13 cellular contexts compared by ENCODE assay signal in the genomic region with DNA sequence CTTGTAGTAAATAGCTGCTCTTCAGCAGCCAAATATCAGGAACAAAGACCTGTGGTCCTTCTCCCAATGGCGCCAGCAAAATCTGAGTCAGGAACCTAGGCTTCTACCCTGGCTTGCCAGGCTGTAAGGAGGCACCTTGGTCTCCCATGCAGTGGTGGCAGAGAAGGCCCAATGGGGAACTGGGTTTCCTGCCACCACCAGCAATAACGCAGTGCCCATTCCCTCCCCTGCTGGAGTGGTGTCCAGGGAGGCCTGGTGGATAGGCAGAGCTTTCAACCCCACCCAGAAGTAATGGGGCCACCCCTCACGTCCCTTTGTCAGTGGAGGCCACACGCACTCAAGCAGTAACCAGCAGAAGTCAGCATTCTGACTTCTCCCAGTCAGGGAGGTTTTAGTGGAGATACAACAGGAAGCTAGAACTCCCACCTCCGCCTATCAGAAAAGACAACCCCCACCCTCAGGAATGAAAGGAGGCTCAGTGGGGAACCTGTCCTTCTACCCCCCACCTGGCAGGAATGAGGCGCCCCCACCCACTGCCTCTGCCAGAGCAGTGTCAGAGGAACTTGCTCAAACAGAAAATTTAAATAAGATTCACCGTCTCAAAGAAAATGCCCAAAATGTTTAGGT.
A peak's percentile ranks its signal among the peaks of the same experiment; 100 is the strongest.
DNase-seq lines count a peak whose midpoint lies in the region; ATAC-seq and TF ChIP-seq lines count a peak whose summit lies in the region.
"Had no signal": no experiment of that assay in that cellular context is flagged by ENCODE, and none has a peak within 500 bp of the region (broad histone marks: within the 10 kb centered on the region; RNA-seq: fewer than 3 reads in every experiment).

No MANE protein-coding gene starts in this region.

- no peak for TF ChIP-seq POLR2A in suprapubic skin (IDR thresholded peaks at IDR 0.05)

- no peaks in the 10 kb centered on the region for H3K36me3 ChIP-seq in H7 (replicated peaks; ENCODE audit: control insufficient read depth, insufficient read depth, low read length)
- no peaks in the 10 kb centered on the region for H3K36me3 ChIP-seq in suprapubic skin

- peaks cover 4% of the 10 kb centered on the region; the same call in 1 of the 2 replicates for H3K36me3 Mint-ChIP-seq in WTC11
- H3K36me3 Mint-ChIP-seq: T-cell had no signal

- H3K9me3 Mint-ChIP-seq in WTC11: peaks cover 4% of the 10 kb centered on the region; the same call in 1 of the 2 replicates
- H3K9me3 Mint-ChIP-seq: T-cell had no signal

- POLR2A ChIA-PET in WTC11 (lab: Charles Lee): no interaction called here

- H3K9me3 ChIP-seq in suprapubic skin: no peaks in the 10 kb centered on the region

- H3K27me3 Mint-ChIP-seq in WTC11 (ENCODE audit: low read depth): no peaks in the 10 kb centered on the region

- no peaks in the 10 kb centered on the region for H3K27me3 ChIP-seq in H7 (ENCODE audit: control insufficient read depth, insufficient read depth, low read length)
- no peaks in the 10 kb centered on the region for H3K27me3 ChIP-seq in suprapubic skin

- H3K27ac Mint-ChIP-seq in WTC11: peak overlapping the region; percentile 66
- H3K27ac Mint-ChIP-seq: T-cell had no signal

- H3K27ac ChIP-seq in suprapubic skin: peak overlapping the region; percentile 70

- H3K4me3 ChIP-seq in H7 (ENCODE audit: insufficient read depth, low read depth, low read length) (no peak overlapping the region), suprapubic skin (no peak overlapping the region)

- H3K4me1 ChIP-seq in suprapubic skin: peaks cover 20% of the 10 kb centered on the region

- ATAC-seq in WTC11 (peak; percentile 76), GM19467 (IDR thresholded peaks at IDR 0.05; ENCODE audit: unreplicated experiment) (no peak)
- ATAC-seq: sciatic nerve, T-cell had no signal

- DNase-seq in H7: peak; percentile 72
- DNase-seq in WTC11 (ENCODE audit: low spot score): peak; percentile 48
- peak; percentile 64 for DNase-seq in iPS-NIHi11 (ENCODE audit: low spot score)
- no peak for DNase-seq in suprapubic skin (ENCODE audit: low spot score in 2 of 2)
- DNase-seq in HPDE6-E6E7 (ENCODE audit: extremely low spot score): no peak
- no peak for DNase-seq in NCI-H345 (lab: John Stamatoyannopoulos, UW)
- DNase-seq: activated naive CD4-positive, alpha-beta T cell treated with Interleukin-2 at 50 U/mL for 16 hours; anterior cingulate cortex; NCI-H1694; stimulated activated CD4-positive, alpha-beta T cell treated with anti-CD3 and anti-CD28 coated beads, Interleukin-2, amount 100 ng/mL, for 24 hours; T-cell had no signal

- H3K4me3 Mint-ChIP-seq in WTC11: no peak overlapping the region
- H3K4me3 Mint-ChIP-seq: T-cell had no signal

- peaks cover 41% of the 10 kb centered on the region for H3K4me1 Mint-ChIP-seq in WTC11
- H3K4me1 Mint-ChIP-seq: T-cell had no signal

- no peak for TF ChIP-seq EP300 in suprapubic skin (IDR thresholded peaks at IDR 0.05)

- CTCF ChIA-PET in WTC11 (lab: Charles Lee): interaction anchor here (0.8 kb wide), 1 partner anchor 37 kb away, joined by 3 read pairs; no protein-coding TSS in a partner anchor

- WGBS in suprapubic skin: 52% methylated on average over 4 of the region's 7 CpGs

- TF ChIP-seq CTCF in WTC11 (IDR thresholded peaks at IDR 0.05) (no peak), suprapubic skin (IDR thresholded peaks at IDR 0.05) (no peak)

TF ChIP-seq in WTC11, 78 proteins besides CTCF, POLR2A, EP300 and RAD21:
- TF ChIP-seq ZNF423 (CRISPR knock-in tag; IDR thresholded peaks at IDR 0.05) (peak; percentile 88), ZNF232 (CRISPR knock-in tag; IDR thresholded peaks at IDR 0.05) (no peak), ZNF532 (CRISPR knock-in tag; IDR thresholded peaks at IDR 0.05; ENCODE audit: borderline replicate concordance) (0 out of 2 replicates have a peak, but pooled peaks have one; percentile 43), ZNF671 (CRISPR knock-in tag; IDR thresholded peaks at IDR 0.05) (no peak), FOXJ3 (CRISPR knock-in tag; IDR thresholded peaks at IDR 0.05; ENCODE audit: borderline replicate concordance) (no peak), TEAD1 (CRISPR knock-in tag; IDR thresholded peaks at IDR 0.05) (peak; percentile 54; the same call in 1 of the 2 replicates), CBFB (CRISPR knock-in tag; IDR thresholded peaks at IDR 0.05; ENCODE audit: low read depth) (no peak), SP1 (CRISPR knock-in tag; conservative IDR thresholded peaks at IDR 0.05) (no peak), MAX (CRISPR knock-in tag; IDR thresholded peaks at IDR 0.05) (no peak), SMAD4 (CRISPR knock-in tag; IDR thresholded peaks at IDR 0.05) (no peak)

Comparison
In these comparisons a context has a peak if more than half of its experiments do, and no peak if none do; other contexts are left out.
1. DNase-seq: peak in H7 (single experiment), WTC11 (single experiment) and iPS-NIHi11 (single experiment); none in suprapubic skin (0 of 2), HPDE6-E6E7 (single experiment) and NCI-H345 (single experiment).